Comparison of ENCODE assay signal across 13 cellular contexts in the genomic region with DNA sequence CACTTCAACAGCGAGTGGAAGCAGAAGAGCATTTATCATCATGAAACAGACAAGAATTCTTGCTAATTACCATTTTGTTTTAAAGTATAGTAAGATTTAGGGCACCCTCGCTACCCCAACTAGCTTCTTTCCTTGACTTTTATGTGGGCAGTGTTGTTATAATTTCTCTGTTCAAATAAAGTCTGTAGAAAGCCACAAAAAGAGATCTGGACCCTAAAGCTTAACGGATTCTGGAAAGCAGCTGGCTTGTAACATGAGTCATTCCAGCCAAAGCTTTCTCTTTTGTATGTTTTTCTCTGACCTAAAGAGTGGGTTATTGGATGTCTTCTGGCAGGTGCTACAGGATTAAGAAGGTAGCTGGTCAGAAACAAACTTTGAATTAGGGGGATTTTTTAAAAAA. TPM values are rescaled to one million over a fixed set of nuclear protein-coding genes. Genes with fewer than 3 reads are reported as not detected.
DNase-seq lines count a peak whose midpoint lies in the region; ATAC-seq and TF ChIP-seq lines count a peak whose summit lies in the region.
"Had no signal": no experiment of that assay in that cellular context is flagged by ENCODE, and none has a peak within 500 bp of the region (broad histone marks: within the 10 kb centered on the region; RNA-seq: fewer than 3 reads in every experiment).

No MANE protein-coding gene starts in this region.

- peak overlapping the region; percentile 75 for H3K27ac Mint-ChIP-seq in activated naive CD8-positive, alpha-beta T cell
- H3K27ac Mint-ChIP-seq in naive thymus-derived CD8-positive, alpha-beta T cell: peak overlapping the region in 9 of 10 donors; percentile 11 to 90 (median 67)
- H3K27ac Mint-ChIP-seq in Calu3 (ENCODE audit: unreplicated experiment): no peak overlapping the region
- H3K27ac Mint-ChIP-seq: activated T-helper 1 cell treated with anti-CD3 and anti-CD28 coated beads, Interleukin-12 subunit alpha, Interleukin-12 subunit beta, Interleukin-2, Interleukin-4 antibody, amounts not matched to agents 30 ng/mL and 10 ng/mL and 1 ng/mL, durations not matched to agents 14 hours and 24 hours and 36 hours; mesothelial cell of epicardium had no signal

- peaks cover 19% of the 10 kb centered on the region for H3K36me3 Mint-ChIP-seq in activated naive CD8-positive, alpha-beta T cell
- peaks cover 0 to 22% (median 2%) of the 10 kb centered on the region in 3 donors for H3K36me3 Mint-ChIP-seq in naive thymus-derived CD8-positive, alpha-beta T cell
- no peaks in the 10 kb centered on the region for H3K36me3 Mint-ChIP-seq in Calu3 (ENCODE audit: insufficient read depth, unreplicated experiment)
- H3K36me3 Mint-ChIP-seq: mesothelial cell of epicardium had no signal

- peak; percentile 48 to 68 for ATAC-seq in naive thymus-derived CD8-positive, alpha-beta T cell
- no peak for ATAC-seq in GM21381 (IDR thresholded peaks at IDR 0.05; ENCODE audit: unreplicated experiment)

- intact Hi-C loops in Calu3 (cut with micrococcal nuclease; ENCODE audit: unreplicated experiment): no loop called here

- TF ChIP-seq CTCF in Calu3 (IDR thresholded peaks at IDR 0.05; ENCODE audit: unreplicated experiment): no peak

- no peaks in the 10 kb centered on the region for H3K9me3 Mint-ChIP-seq in activated naive CD8-positive, alpha-beta T cell (ENCODE audit: low read depth)
- no peaks in the 10 kb centered on the region for H3K9me3 Mint-ChIP-seq in naive thymus-derived CD8-positive, alpha-beta T cell
- H3K9me3 Mint-ChIP-seq in Calu3 (ENCODE audit: low read depth, unreplicated experiment): peaks cover 3% of the 10 kb centered on the region
- H3K9me3 Mint-ChIP-seq: activated T-helper 1 cell treated with anti-CD3 and anti-CD28 coated beads, Interleukin-12 subunit alpha, Interleukin-12 subunit beta, Interleukin-2, Interleukin-4 antibody, amounts not matched to agents 30 ng/mL and 10 ng/mL and 1 ng/mL, durations not matched to agents 14 hours and 24 hours and 36 hours; mesothelial cell of epicardium had no signal

- H3K4me1 Mint-ChIP-seq in activated naive CD8-positive, alpha-beta T cell (ENCODE audit: low read depth): peaks cover 88% of the 10 kb centered on the region
- peaks cover 48 to 94% (median 92%) of the 10 kb centered on the region in 4 donors for H3K4me1 Mint-ChIP-seq in naive thymus-derived CD8-positive, alpha-beta T cell
- H3K4me1 Mint-ChIP-seq in Calu3 (ENCODE audit: low read depth, unreplicated experiment): peaks cover 23% of the 10 kb centered on the region

- DNase-seq in NCI-H2107 treated with DMSO at 0.1 percent for 48 hours (lab: John Stamatoyannopoulos, UW; ENCODE audit: unreplicated experiment): peak; percentile 80
- DNase-seq in NCI-H2107 (lab: John Stamatoyannopoulos, UW): no peak
- DNase-seq in NCI-H1092 (lab: John Stamatoyannopoulos, UW): peak; percentile 36
- no peak for DNase-seq in naive thymus-derived CD8-positive, alpha-beta T cell
- no peak for DNase-seq in hippocampal formation (lab: John Stamatoyannopoulos, UW)
- DNase-seq in Calu3: no peak
- DNase-seq: effector CD4-positive, alpha-beta T cell; KBM-7; NCI-H526 treated with DMSO at 0.1 percent for 48 hours had no signal

- POLR2A ChIA-PET in naive thymus-derived CD8-positive, alpha-beta T cell (lab: Charles Lee): interaction anchor here (1.1 to 1.3 kb wide), 4 partner anchors 11 to 37 kb away, joined by 4 to 8 read pairs (median 4); no protein-coding TSS in a partner anchor

- H3K27me3 Mint-ChIP-seq in activated naive CD8-positive, alpha-beta T cell: no peaks in the 10 kb centered on the region
- H3K27me3 Mint-ChIP-seq in naive thymus-derived CD8-positive, alpha-beta T cell: no peaks in the 10 kb centered on the region
- H3K27me3 Mint-ChIP-seq in Calu3 (ENCODE audit: unreplicated experiment): no peaks in the 10 kb centered on the region

- peak overlapping the region; percentile 72 for H3K4me3 Mint-ChIP-seq in activated naive CD8-positive, alpha-beta T cell
- H3K4me3 Mint-ChIP-seq in naive thymus-derived CD8-positive, alpha-beta T cell: peak overlapping the region; percentile 7 to 80 (median 66)
- no peak overlapping the region for H3K4me3 Mint-ChIP-seq in Calu3 (ENCODE audit: low read depth, unreplicated experiment)
- H3K4me3 Mint-ChIP-seq: activated T-helper 1 cell treated with anti-CD3 and anti-CD28 coated beads, Interleukin-12 subunit alpha, Interleukin-12 subunit beta, Interleukin-2, Interleukin-4 antibody, amounts not matched to agents 30 ng/mL and 10 ng/mL and 1 ng/mL, durations not matched to agents 14 hours and 24 hours and 36 hours; mesothelial cell of epicardium had no signal

- no TSS peak for BruUV-seq in Calu3 (replicated peaks; lab: Mats Ljungman, UMichigan)

- CTCF ChIA-PET in Calu3 (lab: Charles Lee): no interaction called here

RNA-seq across cellular contexts. Expression of a gene that starts 37.4 kb away (rescaled TPM):
- total RNA-seq in naive thymus-derived CD8-positive, alpha-beta T cell: 10 to 100 TPM; 67.1 to 69.0 TPM
- 10 to 100 TPM; 13.1 to 22.6 (median 15.1) TPM for polyA plus RNA-seq in naive thymus-derived CD8-positive, alpha-beta T cell
- total RNA-seq in Calu3 (2022): 61.1 and 95.4 TPM in 2 replicates

Comparison
In these comparisons a context has a peak if more than half of its experiments do, and no peak if none do; other contexts are left out.
1. DNase-seq: peak in NCI-H2107 treated with DMSO at 0.1 percent for 48 hours (single experiment) and NCI-H1092 (single experiment); none in NCI-H2107 (single experiment), naive thymus-derived CD8-positive, alpha-beta T cell (0 of 10), hippocampal formation (0 of 2) and Calu3 (single experiment).